ENCODE assay signal across 12 cellular contexts in genomic region chr9:135086597-135087488, GRCh38. TPM values are rescaled to one million over a fixed set of nuclear protein-coding genes. Genes with fewer than 3 reads are reported as not detected.
DNase-seq lines count a peak whose midpoint lies in the region; ATAC-seq and TF ChIP-seq lines count a peak whose summit lies in the region.
"Had no signal": no experiment of that assay in that cellular context is flagged by ENCODE, and none has a peak within 500 bp of the region (broad histone marks: within the 10 kb centered on the region; RNA-seq: fewer than 3 reads in every experiment).

No MANE protein-coding gene starts in this region.

- H3K23ac ChIP-seq in H9 (ENCODE audit: insufficient read length, low read depth, low read length): no peak overlapping the region

- H3K9me3 Mint-ChIP-seq in H9: peaks cover 0 to 2% of the 10 kb centered on the region in 2 experiments; a peak in 1 of 5 replicates
- peaks cover 0 to 6% (median 0%) of the 10 kb centered on the region in 5 experiments for H3K9me3 Mint-ChIP-seq in brain

- H3K4me2 ChIP-seq in H9 (ENCODE audit: insufficient read depth, insufficient read length, low read length): peak overlapping the region; percentile 16

- peaks cover 19% of the 10 kb centered on the region for H3K23me2 ChIP-seq in H9 (ENCODE audit: insufficient read length, low read depth, low read length, poor library complexity, severe bottlenecking)

- H3K36me3 Mint-ChIP-seq in H9 (ENCODE audit: insufficient read depth in 1 of 3, low read depth in 3 of 3) (peaks cover 14 to 16% (median 15%) of the 10 kb centered on the region in 3 experiments; a peak in 6 of 7 replicates), brain (peaks cover 19% of the 10 kb centered on the region)
- H3K36me3 Mint-ChIP-seq: CD8-positive, alpha-beta memory T cell had no signal

- H2BK15ac ChIP-seq in H9 (ENCODE audit: low read depth, low read length): no peak overlapping the region

- no peak overlapping the region for H3K9ac ChIP-seq in H9 (ENCODE audit: extremely low read depth, insufficient read length, low read length)

- H2AFZ ChIP-seq in H9 (ENCODE audit: low read length): no peak overlapping the region

- TF ChIP-seq POLR2A in right lobe of liver (IDR thresholded peaks at IDR 0.05) (no peak), spleen (IDR thresholded peaks at IDR 0.05) (no peak)

- H2AK5ac ChIP-seq in H9 (ENCODE audit: insufficient read length, low read length): no peak overlapping the region

- H3K4me1 ChIP-seq in H9 (ENCODE audit: insufficient read depth, low read length): no peaks in the 10 kb centered on the region; the same call in 1 of the 2 replicates
- H3K4me1 ChIP-seq in right lobe of liver: peaks cover 0 to 8% (median 0%) of the 10 kb centered on the region in 4 donors
- peaks cover 13 to 54% (median 33%) of the 10 kb centered on the region in 6 donors for H3K4me1 ChIP-seq in spleen

- TF ChIP-seq CTCF in H9 (conservative IDR thresholded peaks at IDR 0.05): no peak
- no peak for TF ChIP-seq CTCF in brain (conservative IDR thresholded peaks at IDR 0.05)
- TF ChIP-seq CTCF in right lobe of liver (IDR thresholded peaks at IDR 0.05): no peak
- TF ChIP-seq CTCF in spleen (IDR thresholded peaks at IDR 0.05 in 8 of 11, conservative IDR thresholded peaks at IDR 0.05 in 3 of 11): no peak

- H4K91ac ChIP-seq in H9 (ENCODE audit: insufficient read length, low read depth, low read length): no peak overlapping the region

- no peak overlapping the region for H3K27ac ChIP-seq in H9 (ENCODE audit: insufficient read length, low read depth, low read length)
- H3K27ac ChIP-seq in right lobe of liver: no peak overlapping the region
- peak overlapping the region in 5 of 8 donors; percentile 18 to 66 (median 54) for H3K27ac ChIP-seq in spleen
- H3K27ac ChIP-seq: epithelial cell of prostate had no signal

- H3T11ph ChIP-seq in H9 (ENCODE audit: low read length): no peak overlapping the region

- H3K27me3 Mint-ChIP-seq in H9 (ENCODE audit: low read depth): peaks cover 56% of the 10 kb centered on the region
- peaks cover 31% of the 10 kb centered on the region for H3K27me3 Mint-ChIP-seq in brain

- no CpG with 5 or more reads among the region's 61 CpGs for WGBS in H9 (ENCODE audit: extremely low coverage, insufficient read length, low lambda C conversion rate)
- 31% methylated on average over 3 of the region's 61 CpGs for WGBS in right lobe of liver (ENCODE audit: insufficient coverage, low coverage, low lambda C conversion rate, missing lambda C conversion rate)
- WGBS in spleen, 5 donors: 14 to 28% (median 22%) methylated on average over 24 to 61 of the region's 61 CpGs

- no peak overlapping the region for H3K56ac ChIP-seq in H9 (ENCODE audit: insufficient read length, low read depth, low read length)

- no peak overlapping the region for H2BK5ac ChIP-seq in H9 (ENCODE audit: insufficient read length, low read length)

- no peaks in the 10 kb centered on the region for H3K79me2 ChIP-seq in H9 (ENCODE audit: insufficient read depth, low read length)

- H3K4me1 Mint-ChIP-seq in H9: peaks cover 23 to 24% of the 10 kb centered on the region in 2 experiments
- peaks cover 50% of the 10 kb centered on the region for H3K4me1 Mint-ChIP-seq in brain

- H3K18ac ChIP-seq in H9 (ENCODE audit: insufficient read length, low read depth, low read length): no peak overlapping the region

- H3K27ac Mint-ChIP-seq in H9 (no peak overlapping the region; a peak in 1 of 7 replicates), brain (peak overlapping the region; percentile 54 to 98 (median 89))
- H3K27ac Mint-ChIP-seq: CD8-positive, alpha-beta memory T cell had no signal

- H3K9me3 ChIP-seq in H9 (ENCODE audit: control insufficient read depth, low read depth, low read length) (no peaks in the 10 kb centered on the region), right lobe of liver (no peaks in the 10 kb centered on the region), spleen (no peaks in the 10 kb centered on the region)

- H2BK20ac ChIP-seq in H9 (ENCODE audit: low read depth, low read length, poor library complexity, severe bottlenecking): no peak overlapping the region

- H3K27me3 ChIP-seq in H9 (ENCODE audit: insufficient read depth, low read length) (peaks cover 2% of the 10 kb centered on the region; the same call in 1 of the 2 replicates), right lobe of liver (peaks cover 0 to 22% of the 10 kb centered on the region in 2 donors), spleen (replicated peaks in 1 of 7) (peaks cover 3 to 79% (median 39%) of the 10 kb centered on the region in 7 donors)

- H3K4me3 ChIP-seq in right lobe of liver (peak overlapping the region in 1 of 3 donors; percentile 33), spleen (peak overlapping the region in 7 of 8 donors; percentile 11 to 61 (median 23))

- intact Hi-C loops in right lobe of liver (cut with DNase I) (loop anchor here (5.0 kb wide), 2 partner anchors 255 to 325 kb away; no protein-coding TSS in a partner anchor), spleen (cut with DNase I; ENCODE audit: low total_unique reads) (loop anchor here (5.0 kb wide), 2 partner anchors 255 to 325 kb away; no protein-coding TSS in a partner anchor)

- H2BK120ac ChIP-seq in H9 (ENCODE audit: low read depth, low read length, poor library complexity, severe bottlenecking): no peak overlapping the region

- H3K36me3 ChIP-seq in right lobe of liver: no peaks in the 10 kb centered on the region
- H3K36me3 ChIP-seq in spleen: peaks cover 0 to 11% (median 0%) of the 10 kb centered on the region in 6 donors

- H3K4ac ChIP-seq in H9 (ENCODE audit: low read depth, low read length): no peak overlapping the region

- DNase-seq in H9 (peak; percentile 55), right lobe of liver (peak in 2 of 3 donors; percentile 25 to 51), spleen (no peak), NCI-H2171 (lab: John Stamatoyannopoulos, UW) (no peak)
- DNase-seq in activated effector memory CD4-positive, alpha-beta T cell treated with anti-CD3 and anti-CD28 coated beads, Interleukin-2, amount 50 U/mL, for 16 hours: no peak
- DNase-seq: CD8-positive, alpha-beta memory T cell; HCEC 1CT had no signal

- no peaks in the 10 kb centered on the region for H3K79me1 ChIP-seq in H9 (ENCODE audit: insufficient read depth, low read depth, low read length, poor library complexity, severe bottlenecking)

- no peaks in the 10 kb centered on the region for H4K20me1 ChIP-seq in H9 (ENCODE audit: control insufficient read depth, insufficient read depth, insufficient read length)

- peak overlapping the region; percentile 57 to 76; a peak in 4 of 5 replicates for H3K4me3 Mint-ChIP-seq in H9
- H3K4me3 Mint-ChIP-seq in brain: peak overlapping the region; percentile 54 to 83 (median 80)

- peak in 1 of 4 donors; percentile 2 for ATAC-seq in right lobe of liver
- no peak for ATAC-seq in HG02759 (IDR thresholded peaks at IDR 0.05; ENCODE audit: unreplicated experiment)
- ATAC-seq in HG02870 (IDR thresholded peaks at IDR 0.05; ENCODE audit: unreplicated experiment): no peak

- H4K5ac ChIP-seq in H9 (ENCODE audit: insufficient read length, low read depth, low read length): no peak overlapping the region

- no peak overlapping the region for H4K8ac ChIP-seq in H9 (replicated peaks; ENCODE audit: insufficient read length, low read depth, low read length)

- H3K14ac ChIP-seq in H9 (ENCODE audit: insufficient read depth, low read length): no peak overlapping the region

- H2BK12ac ChIP-seq in H9 (ENCODE audit: insufficient read length, low read depth, low read length): no peak overlapping the region

RNA-seq across cellular contexts. Expression of gene OLFM1, which starts 0.6 kb away (rescaled TPM):
- total RNA-seq in H9 (2021) (34.1 and 36.8 TPM in 2 replicates), right lobe of liver (1 to 10 TPM; 1.1 to 5.9 (median 3.5) TPM), spleen (100 to 1,000 TPM in 1 of 7 donors, 10 to 100 TPM in 6; 40.9 to 109 (median 47.1) TPM)
- polyA plus RNA-seq in brain (ENCODE audit: insufficient read depth, low read depth, low replicate concordance) (202 TPM), spleen (10 to 100 TPM in 2 of 3 donors, 1 to 10 TPM in 1; 5.9 to 22.3 (median 16.8) TPM)
- total RNA-seq: CD8-positive, alpha-beta memory T cell; T-helper 2 cell treated with Interferon-gamma antibody and Interleukin-4, amounts not matched to agents 100 ng/mL and 5 ng/mL, for 36 hours had no signal
- polyA plus RNA-seq: CD8-positive, alpha-beta memory T cell had no signal

Comparison
In these comparisons a context has a peak if more than half of its experiments do, and no peak if none do; other contexts are left out.
1. DNase-seq: peak in H9 (single experiment) and right lobe of liver (2 of 3); none in spleen (single experiment), activated effector memory CD4-positive, alpha-beta T cell treated with anti-CD3 and anti-CD28 coated beads, Interleukin-2, amount 50 U/mL, for 16 hours (single experiment) and NCI-H2171 (single experiment).
2. H3K27ac ChIP-seq: peak in spleen (5 of 8); none in H9 (single experiment) and right lobe of liver (0 of 3).
3. H3K27ac Mint-ChIP-seq: peak in brain (5 of 5); none in H9 (0 of 3).